Comparison of ENCODE assay signal across 15 cellular contexts in genomic region chr1:102853701-102854187, GRCh38.
"Had no signal": no experiment of that assay in that cellular context is flagged by ENCODE, and none has a peak within 500 bp of the region (broad histone marks: within the 10 kb centered on the region; RNA-seq: fewer than 3 reads in every experiment).

No MANE protein-coding gene starts in this region.

- H3K9me3 ChIP-seq: colonic mucosa had no signal

- H3K4me1 ChIP-seq: colonic mucosa, left lung, suprapubic skin had no signal

- ATAC-seq: left lung had no signal

- H3K4me3 ChIP-seq: colonic mucosa, left lung, skin epidermis, suprapubic skin had no signal

- H3K4me1 Mint-ChIP-seq: memory B cell, natural killer cell had no signal

- H3K27ac Mint-ChIP-seq: memory B cell, natural killer cell had no signal

- H3K36me3 ChIP-seq: colonic mucosa, left lung, suprapubic skin had no signal

- FAIRE-seq: endometrium, keratinocyte had no signal

- H3K27me3 Mint-ChIP-seq: memory B cell had no signal

- H3K27ac ChIP-seq: colonic mucosa, left lung, skin epidermis, suprapubic skin had no signal

- H3K4me3 Mint-ChIP-seq: memory B cell, natural killer cell had no signal

- H3K27me3 ChIP-seq: colonic mucosa, left lung, suprapubic skin had no signal

- DNase-seq: activated CD4-positive, alpha-beta T cell treated with anti-CD3 and anti-CD28 coated beads for 1 hour; activated CD4-positive, alpha-beta T cell treated with anti-CD3 and anti-CD28 coated beads, Interleukin-2, amount 50 U/mL, for 4 hours; activated naive CD4-positive, alpha-beta T cell treated with Interleukin-2 at 50 U/mL for 16 hours; activated T-cell treated with anti-CD3 and anti-CD28 coated beads for 4 hours; colonic mucosa; natural killer cell; stimulated activated CD4-positive, alpha-beta T cell treated with anti-CD3 and anti-CD28 coated beads, Interleukin-15, amount 100 ng/mL, for 24 hours; stimulated activated CD4-positive, alpha-beta T cell treated with anti-CD3 and anti-CD28 coated beads, Interleukin-4, amount 100 ng/mL, for 1 hour; stimulated activated naive CD4-positive, alpha-beta T cell treated with Interleukin-2 at 50 U/mL for 16 hours had no signal
